ENCODE assay signal across 31 cellular contexts in genomic region chr12:52815161-52815560, GRCh38. TPM values are rescaled to one million over a fixed set of nuclear protein-coding genes. Genes with fewer than 3 reads are reported as not detected.
"Had no signal": no experiment of that assay in that cellular context is flagged by ENCODE, and none has a peak within 500 bp of the region (broad histone marks: within the 10 kb centered on the region; RNA-seq: fewer than 3 reads in every experiment).

No MANE protein-coding gene starts in this region.

- H3K4me1 Mint-ChIP-seq: stimulated activated effector memory CD8-positive, alpha-beta T cell treated with anti-CD3 and anti-CD28 coated beads, Interleukin-12 subunit alpha, Interleukin-12 subunit beta, amount 100 ng/mL, for 72 hours; stimulated activated memory B cell treated with anti-CD40 and anti-IgM and Interleukin-4, amounts not matched to agents 10 μg/mL and 1 μg/mL and 100 μg/mL, for 72 hours; stimulated activated naive B cell treated with anti-CD40 and anti-IgM and Interleukin-4, amounts not matched to agents 10 μg/mL and 1 μg/mL and 100 μg/mL, for 72 hours had no signal

- H3K4me3 Mint-ChIP-seq: stimulated activated effector memory CD8-positive, alpha-beta T cell treated with anti-CD3 and anti-CD28 coated beads, Interleukin-12 subunit alpha, Interleukin-12 subunit beta, amount 100 ng/mL, for 72 hours; stimulated activated memory B cell treated with anti-CD40 and anti-IgM and Interleukin-4, amounts not matched to agents 10 μg/mL and 1 μg/mL and 100 μg/mL, for 72 hours; stimulated activated naive B cell treated with anti-CD40 and anti-IgM and Interleukin-4, amounts not matched to agents 10 μg/mL and 1 μg/mL and 100 μg/mL, for 72 hours; stimulated activated naive CD8-positive, alpha-beta T cell treated with anti-CD3 and anti-CD28 coated beads, Interleukin-15, amount 100 ng/mL, for 72 hours; stimulated activated naive CD8-positive, alpha-beta T cell treated with anti-CD3 and anti-CD28 coated beads, Interleukin-15, Interleukin-2, amounts not matched to agents 100 ng/mL and 50 ng/mL, for 24 hours had no signal

- H3K4me3 ChIP-seq: stomach, suprapubic skin, testis, thoracic aorta, thyroid gland, tibial artery, tibial nerve, transverse colon, upper lobe of left lung, upper lobe of right lung, uterus, vagina had no signal

- H3K36me3 Mint-ChIP-seq: stimulated activated effector memory CD8-positive, alpha-beta T cell treated with anti-CD3 and anti-CD28 coated beads, Interleukin-12 subunit alpha, Interleukin-12 subunit beta, amount 100 ng/mL, for 72 hours; stimulated activated memory B cell treated with anti-CD40 and anti-IgM and Interleukin-4, amounts not matched to agents 10 μg/mL and 1 μg/mL and 100 μg/mL, for 72 hours; stimulated activated naive B cell treated with anti-CD40 and anti-IgM and Interleukin-4, amounts not matched to agents 10 μg/mL and 1 μg/mL and 100 μg/mL, for 72 hours had no signal

- H3K36me3 ChIP-seq: stomach, suprapubic skin, thoracic aorta, thyroid gland, tibial artery, tibial nerve, transverse colon, upper lobe of left lung, upper lobe of right lung, uterus, vagina had no signal

- H3K27me3 Mint-ChIP-seq: stimulated activated naive CD8-positive, alpha-beta T cell treated with anti-CD3 and anti-CD28 coated beads, Interleukin-15, amount 100 ng/mL, for 72 hours had no signal

- H3K9me3 ChIP-seq: stomach, suprapubic skin, testis, thoracic aorta, thyroid gland, tibial artery, tibial nerve, transverse colon, upper lobe of left lung, upper lobe of right lung, uterus, vagina had no signal

- H3K27ac Mint-ChIP-seq: stimulated activated memory B cell treated with anti-CD40 and anti-IgM and Interleukin-4, amounts not matched to agents 10 μg/mL and 1 μg/mL and 100 μg/mL, for 72 hours; stimulated activated naive B cell treated with anti-CD40 and anti-IgM and Interleukin-4, amounts not matched to agents 10 μg/mL and 1 μg/mL and 100 μg/mL, for 72 hours; stimulated activated naive CD8-positive, alpha-beta T cell treated with anti-CD3 and anti-CD28 coated beads, Interleukin-15, Interleukin-2, amounts not matched to agents 100 ng/mL and 50 ng/mL, for 24 hours had no signal

- H3K4me1 ChIP-seq: suprapubic skin, testis, tibial artery, tibial nerve, transverse colon, uterus, vagina had no signal

- H3K9me3 Mint-ChIP-seq: stimulated activated effector memory CD8-positive, alpha-beta T cell treated with anti-CD3 and anti-CD28 coated beads, Interleukin-12 subunit alpha, Interleukin-12 subunit beta, amount 100 ng/mL, for 72 hours; stimulated activated memory B cell treated with anti-CD40 and anti-IgM and Interleukin-4, amounts not matched to agents 10 μg/mL and 1 μg/mL and 100 μg/mL, for 72 hours; stimulated activated naive B cell treated with anti-CD40 and anti-IgM and Interleukin-4, amounts not matched to agents 10 μg/mL and 1 μg/mL and 100 μg/mL, for 72 hours; stimulated activated naive CD8-positive, alpha-beta T cell treated with anti-CD3 and anti-CD28 coated beads, Interleukin-15, amount 100 ng/mL, for 72 hours; stimulated activated naive CD8-positive, alpha-beta T cell treated with anti-CD3 and anti-CD28 coated beads, Interleukin-15, Interleukin-2, amounts not matched to agents 100 ng/mL and 50 ng/mL, for 24 hours had no signal

- H3K27me3 ChIP-seq: testis, thyroid gland, tibial nerve, uterus, vagina had no signal

- DNase-seq: stimulated activated CD4-positive, alpha-beta T cell treated with anti-CD3 and anti-CD28 coated beads, Interleukin-2, amount 100 ng/mL, for 48 hours; stimulated activated CD4-positive, alpha-beta T cell treated with anti-CD3 and anti-CD28 coated beads, Interleukin-4, amount 100 ng/mL, for 1 hour; stimulated activated CD4-positive, alpha-beta T cell treated with anti-CD3 and anti-CD28 coated beads, Interleukin-4, amount 100 ng/mL, for 24 hours; stimulated activated CD4-positive, alpha-beta T cell treated with anti-CD3 and anti-CD28 coated beads, Interleukin-4, amount 100 ng/mL, for 4 hours; stimulated activated CD8-positive, alpha-beta memory T cell treated with anti-CD3 and anti-CD28 coated beads, Interleukin-4, amount 100 ng/mL, for 48 hours; stimulated activated naive B cell treated with anti-CD40 and anti-IgM and Interleukin-4, amounts not matched to agents 10 μg/mL and 1 μg/mL and 100 μg/mL, for 72 hours; stimulated activated naive CD4-positive, alpha-beta T cell; stimulated activated naive CD4-positive, alpha-beta T cell treated with Interleukin-2 at 50 U/mL for 16 hours; stimulated activated naive CD8-positive, alpha-beta T cell treated with anti-CD3 and anti-CD28 coated beads, Interleukin-15, amount 100 ng/mL, for 72 hours; stimulated activated naive CD8-positive, alpha-beta T cell treated with anti-CD3 and anti-CD28 coated beads, Interleukin-15, Interleukin-2, amounts not matched to agents 100 U/mL and 50 U/mL, for 24 hours; stomach; substantia nigra; testis; thyroid gland; tibial artery; transverse colon; trophoblast cell; upper lobe of left lung; uterus had no signal

- H3K27ac ChIP-seq: stomach, suprapubic skin, testis, thoracic aorta, thyroid gland, tibial artery, tibial nerve, transverse colon, upper lobe of left lung, upper lobe of right lung, uterus, vagina had no signal

RNA-seq across cellular contexts. Expression of gene KRT4, which starts 1.2 kb away (rescaled TPM):
- total RNA-seq: subcutaneous adipose tissue, temporal lobe, thoracic aorta, tibial nerve, transverse colon, uterus had no signal
- polyA plus RNA-seq: urinary bladder had no signal

RNA-seq across cellular contexts. Expression of gene KRT79, which starts 18.9 kb away (rescaled TPM):
- total RNA-seq: stomach, temporal lobe, thoracic aorta, thyroid gland, transverse colon, ureter, urinary bladder, uterus had no signal
- polyA plus RNA-seq: urinary bladder had no signal

RNA-seq across cellular contexts. Expression of gene KRT3, which starts 19.2 kb away (rescaled TPM):
- total RNA-seq: stomach, subcutaneous adipose tissue, suprapubic skin, temporal lobe, testis, thoracic aorta, thyroid gland, tibial nerve, transverse colon, upper lobe of left lung, upper lobe of right lung, ureter, urinary bladder, uterus, vagina had no signal
- polyA plus RNA-seq: urinary bladder had no signal

RNA-seq across cellular contexts. Expression of gene KRT78, which starts 33.6 kb away (rescaled TPM):
- total RNA-seq: subcutaneous adipose tissue, temporal lobe, thoracic aorta, transverse colon, upper lobe of right lung, ureter, urinary bladder, uterus had no signal
- polyA plus RNA-seq: urinary bladder had no signal

RNA-seq across cellular contexts. Expression of gene KRT76, which starts 38.0 kb away (rescaled TPM):
- total RNA-seq: stomach, subcutaneous adipose tissue, suprapubic skin, temporal lobe, testis, thoracic aorta, thyroid gland, tibial nerve, transverse colon, upper lobe of left lung, upper lobe of right lung, ureter, urinary bladder, uterus, vagina had no signal
- polyA plus RNA-seq: stomach, urinary bladder had no signal
